In the genomic region with DNA sequence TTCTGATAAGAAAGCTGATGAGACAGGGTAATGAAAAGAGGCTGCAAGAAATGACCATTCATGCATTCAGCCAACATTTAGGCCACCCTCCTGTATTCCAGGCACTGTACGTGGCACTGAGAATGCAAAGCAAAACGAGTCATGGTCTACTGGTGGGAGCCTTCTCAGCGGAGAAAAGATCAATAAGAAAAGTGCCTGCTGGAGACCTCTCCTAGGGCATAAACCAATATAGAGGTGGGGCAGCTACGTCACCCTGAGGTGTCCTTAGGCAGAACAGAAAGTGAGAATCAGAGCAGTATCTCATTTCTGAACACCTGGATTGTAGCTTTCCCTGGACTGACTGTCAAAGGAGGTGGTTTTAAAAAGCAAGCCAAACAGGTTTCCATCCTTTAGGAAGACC, we compare ENCODE assay signal across 25 cellular contexts. TPM values are rescaled to one million over a fixed set of nuclear protein-coding genes. Genes with fewer than 3 reads are reported as not detected.
"Had no signal": no experiment of that assay in that cellular context is flagged by ENCODE, and none has a peak within 500 bp of the region (broad histone marks: within the 10 kb centered on the region; RNA-seq: fewer than 3 reads in every experiment).

No MANE protein-coding gene starts in this region.

RNA-seq across cellular contexts. Expression of gene PPIAL4A, which starts 22.3 kb away (rescaled TPM):
- total RNA-seq: activated CD4-positive, alpha-beta T cell treated with anti-CD3 and anti-CD28 coated beads for 36 hours; activated naive CD4-positive, alpha-beta T cell treated with anti-CD3 and anti-CD28 coated beads, Interleukin-2, amount 50 U/mL, for 72 hours; adrenal gland; aorta; body of pancreas; colonic mucosa; dermis microvascular lymphatic vessel endothelial cell; fibroblast of lung; fibroblast of villous mesenchyme; gastroesophageal sphincter; left cardiac atrium; left ventricle myocardium superior; lung microvascular endothelial cell; mesenteric fat pad; mucosa of descending colon; occipital lobe; psoas muscle; sigmoid colon; smooth muscle cell; T-helper 2 cell treated with Interferon-gamma antibody and Interleukin-4, amounts not matched to agents 100 ng/mL and 5 ng/mL, for 36 hours; temporal lobe; tibial nerve; ureter had no signal
- polyA plus RNA-seq: adrenal gland, aorta, esophagus, fibroblast of lung, keratinocyte, psoas muscle, sigmoid colon, smooth muscle cell had no signal
